In genomic region chr5:71976449-71976848, GRCh38 we compare ENCODE assay signal across 32 cellular contexts.
"Had no signal": no experiment of that assay in that cellular context is flagged by ENCODE, and none has a peak within 500 bp of the region (broad histone marks: within the 10 kb centered on the region; RNA-seq: fewer than 3 reads in every experiment).

No MANE protein-coding gene starts in this region.

- H3K27ac Mint-ChIP-seq: activated B cell treated with CpG ODN at 0.5 μM for 24 hours; activated CD8-positive, alpha-beta T cell treated with anti-CD3 and anti-CD28 coated beads for 36 hours; activated naive CD8-positive, alpha-beta T cell; activated naive CD8-positive, alpha-beta T cell treated with anti-CD3 and anti-CD28 coated beads, Interleukin-2, amount 50 U/mL, for 24 hours; activated T-helper 17 cell treated with anti-CD3 and anti-CD28 coated beads, Interleukin-2, amount 50 U/mL, for 72 hours; brain; T-cell; T-helper 1 cell treated with Interleukin-12 subunit alpha and Interleukin-12 subunit beta and Interleukin-4 antibody, amounts not matched to agents 30 μg/mL and 1 μg/mL, for 36 hours; T-helper 2 cell treated with Interferon-gamma antibody and Interleukin-4, amounts not matched to agents 5 μg/mL and 100 μg/mL, for 36 hours had no signal

- H3K27ac ChIP-seq: cardiac muscle cell, colonic mucosa, epithelial cell of prostate, heart left ventricle, WERI-Rb-1 had no signal

- H3K36me3 ChIP-seq: adrenal gland, ascending aorta, breast epithelium, cardiac muscle cell, colonic mucosa, heart left ventricle, WERI-Rb-1 had no signal

- H3K4me1 ChIP-seq: breast epithelium, colonic mucosa had no signal

- H3K36me3 Mint-ChIP-seq: activated naive CD8-positive, alpha-beta T cell; brain; T-cell had no signal

- H3K27me3 Mint-ChIP-seq: activated B cell treated with CpG ODN at 0.5 μM for 24 hours; activated naive CD8-positive, alpha-beta T cell treated with anti-CD3 and anti-CD28 coated beads, Interleukin-2, amount 50 U/mL, for 24 hours had no signal

- H3K4me3 Mint-ChIP-seq: activated B cell treated with CpG ODN at 0.5 μM for 24 hours; activated CD8-positive, alpha-beta T cell treated with anti-CD3 and anti-CD28 coated beads for 36 hours; activated naive CD8-positive, alpha-beta T cell; activated naive CD8-positive, alpha-beta T cell treated with anti-CD3 and anti-CD28 coated beads, Interleukin-2, amount 50 U/mL, for 24 hours; activated T-cell treated with anti-CD3 and anti-CD28 coated beads, Interleukin-2, amount 50 U/mL, for 4 hours; activated T-helper 17 cell treated with anti-CD3 and anti-CD28 coated beads, Interleukin-2, amount 50 U/mL, for 72 hours; brain; T-cell; T-helper 1 cell treated with Interleukin-12 subunit alpha and Interleukin-12 subunit beta and Interleukin-4 antibody, amounts not matched to agents 30 μg/mL and 1 μg/mL, for 36 hours; T-helper 2 cell treated with Interferon-gamma antibody and Interleukin-4, amounts not matched to agents 5 μg/mL and 100 μg/mL, for 36 hours had no signal

- DNase-seq: activated B cell treated with CpG ODN at 0.5 μM for 24 hours; activated CD4-positive, alpha-beta T cell treated with anti-CD3 and anti-CD28 coated beads for 48 hours; activated CD4-positive, alpha-beta T cell treated with anti-CD3 and anti-CD28 coated beads, Interleukin-2, amount 50 U/mL, for 1 hour; activated CD4-positive, alpha-beta T cell treated with anti-CD3 and anti-CD28 coated beads, Interleukin-2, amount 50 U/mL, for 48 hours; activated CD8-positive, alpha-beta memory T cell treated with anti-CD3 and anti-CD28 coated beads for 24 hours; activated CD8-positive, alpha-beta T cell treated with anti-CD3 and anti-CD28 coated beads for 36 hours; activated effector memory CD4-positive, alpha-beta T cell treated with Interleukin-2 at 50 U/mL for 16 hours; activated gamma-delta T cell treated with Interleukin-2 at 50 U/mL for 16 hours; activated naive CD4-positive, alpha-beta T cell treated with anti-CD3 and anti-CD28 coated beads, Interleukin-2, amount 50 U/mL, for 16 hours; activated naive CD4-positive, alpha-beta T cell treated with Interleukin-2 at 50 U/mL for 16 hours; activated naive CD8-positive, alpha-beta T cell treated with anti-CD3 and anti-CD28 coated beads, Interleukin-2, amount 50 U/mL, for 24 hours; activated T-cell treated with anti-CD3 and anti-CD28 coated beads, Interleukin-2, amount 50 U/mL, for 4 hours; adrenal gland; central memory CD4-positive, alpha-beta T cell; cerebellar nuclear complex; colonic mucosa; effector CD8-positive, alpha-beta T cell; foreskin fibroblast; heart left ventricle; T-cell; T1000; WERI-Rb-1 had no signal

- ATAC-seq: activated CD4-positive, CD25-positive, alpha-beta regulatory T cell treated with anti-CD3 and anti-CD28 coated beads, Interleukin-2, amount 50 U/mL, for 24 hours; activated CD8-positive, alpha-beta T cell treated with anti-CD3 and anti-CD28 coated beads for 36 hours; activated naive CD8-positive, alpha-beta T cell treated with anti-CD3 and anti-CD28 coated beads, Interleukin-2, amount 50 U/mL, for 24 hours; activated T-cell treated with anti-CD3 and anti-CD28 coated beads, Interleukin-2, amount 50 U/mL, for 4 hours; activated T-helper 17 cell treated with anti-CD3 and anti-CD28 coated beads, Interleukin-2, amount 50 U/mL, for 72 hours; heart left ventricle; T-cell had no signal

- H3K9me3 Mint-ChIP-seq: activated T-helper 17 cell treated with anti-CD3 and anti-CD28 coated beads, Interleukin-2, amount 50 U/mL, for 72 hours; T-helper 1 cell treated with Interleukin-12 subunit alpha and Interleukin-12 subunit beta and Interleukin-4 antibody, amounts not matched to agents 30 μg/mL and 1 μg/mL, for 36 hours; T-helper 2 cell treated with Interferon-gamma antibody and Interleukin-4, amounts not matched to agents 5 μg/mL and 100 μg/mL, for 36 hours had no signal

- H3K9me3 ChIP-seq: breast epithelium, colonic mucosa had no signal

- H3K4me3 ChIP-seq: adrenal gland, ascending aorta, breast epithelium, cardiac muscle cell, colonic mucosa, heart left ventricle had no signal

- H3K27me3 ChIP-seq: adrenal gland, ascending aorta, breast epithelium, cardiac muscle cell, colonic mucosa, heart left ventricle had no signal

- H3K4me1 Mint-ChIP-seq: activated B cell treated with CpG ODN at 0.5 μM for 24 hours; activated naive CD8-positive, alpha-beta T cell treated with anti-CD3 and anti-CD28 coated beads, Interleukin-2, amount 50 U/mL, for 24 hours; activated T-helper 17 cell treated with anti-CD3 and anti-CD28 coated beads, Interleukin-2, amount 50 U/mL, for 72 hours; T-cell had no signal
